In the genomic region with DNA sequence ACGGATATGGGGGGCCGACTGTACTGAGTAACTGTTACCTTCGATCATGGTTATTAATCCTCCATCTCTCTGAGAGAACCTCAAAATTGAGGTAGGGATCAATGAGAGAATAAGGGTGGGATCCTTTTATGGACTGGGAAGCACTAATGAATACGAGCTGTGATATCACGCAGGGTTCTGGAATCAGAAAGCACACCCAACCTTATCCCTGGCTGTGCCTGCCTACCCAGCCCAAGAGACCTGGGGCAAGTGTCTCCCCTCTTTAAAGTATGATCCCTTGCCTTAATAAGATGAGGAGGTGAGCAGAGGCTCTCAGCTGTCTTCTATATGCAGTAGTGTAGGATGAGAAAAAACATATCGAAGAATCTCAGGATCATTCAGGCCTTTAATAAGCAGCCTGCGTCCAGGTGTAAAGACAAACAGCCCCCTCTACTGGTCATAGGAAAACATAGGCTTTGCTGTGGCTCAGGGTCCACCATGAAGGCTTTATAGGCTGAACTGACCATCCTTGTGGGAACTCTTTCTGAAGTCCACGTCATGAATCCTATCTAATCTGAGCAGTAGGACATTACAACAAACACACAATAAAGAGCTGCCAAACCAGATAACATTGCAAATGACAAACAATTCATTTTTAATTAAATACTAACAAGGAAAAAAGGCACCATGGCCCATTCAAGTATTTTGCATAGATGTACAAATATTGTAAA, we compare ENCODE assay signal across 1 cellular context.
A peak's percentile ranks its signal among the peaks of the same experiment; 100 is the strongest.
TF ChIP-seq lines count a peak whose summit lies in the region.

No MANE protein-coding gene starts in this region.

TF ChIP-seq in K562, 482 proteins besides CTCF, POLR2A, EP300 and RAD21 (continued from another document):
- TF ChIP-seq ARNT (IDR thresholded peaks at IDR 0.05) (peak in 1 of 2 experiments; percentile 19; a peak in 1 of 4 replicates), SMC3 (conservative IDR thresholded peaks at IDR 0.05; ENCODE audit: insufficient read depth, low read depth, low read length) (peak; percentile 57), TEAD1 (CRISPR knock-in tag; IDR thresholded peaks at IDR 0.05) (0 out of 4 replicates have a peak, but pooled peaks of 1 of the 2 experiments have one; percentile 24)
- TF ChIP-seq, protein P1, sequence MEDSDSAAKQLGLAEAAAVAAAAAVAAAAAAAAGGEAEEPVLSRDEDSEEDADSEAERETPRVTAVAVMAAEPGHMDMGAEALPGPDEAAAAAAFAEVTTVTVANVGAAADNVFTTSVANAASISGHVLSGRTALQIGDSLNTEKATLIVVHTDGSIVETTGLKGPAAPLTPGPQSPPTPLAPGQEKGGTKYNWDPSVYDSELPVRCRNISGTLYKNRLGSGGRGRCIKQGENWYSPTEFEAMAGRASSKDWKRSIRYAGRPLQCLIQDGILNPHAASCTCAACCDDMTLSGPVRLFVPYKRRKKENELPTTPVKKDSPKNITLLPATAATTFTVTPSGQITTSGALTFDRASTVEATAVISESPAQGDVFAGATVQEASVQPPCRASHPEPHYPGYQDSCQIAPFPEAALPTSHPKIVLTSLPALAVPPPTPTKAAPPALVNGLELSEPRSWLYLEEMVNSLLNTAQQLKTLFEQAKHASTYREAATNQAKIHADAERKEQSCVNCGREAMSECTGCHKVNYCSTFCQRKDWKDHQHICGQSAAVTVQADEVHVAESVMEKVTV (CRISPR knock-in tag; IDR thresholded peaks at IDR 0.05) = peak; percentile 83
